Comparison of ENCODE assay signal across 2 cellular contexts in the genomic region with DNA sequence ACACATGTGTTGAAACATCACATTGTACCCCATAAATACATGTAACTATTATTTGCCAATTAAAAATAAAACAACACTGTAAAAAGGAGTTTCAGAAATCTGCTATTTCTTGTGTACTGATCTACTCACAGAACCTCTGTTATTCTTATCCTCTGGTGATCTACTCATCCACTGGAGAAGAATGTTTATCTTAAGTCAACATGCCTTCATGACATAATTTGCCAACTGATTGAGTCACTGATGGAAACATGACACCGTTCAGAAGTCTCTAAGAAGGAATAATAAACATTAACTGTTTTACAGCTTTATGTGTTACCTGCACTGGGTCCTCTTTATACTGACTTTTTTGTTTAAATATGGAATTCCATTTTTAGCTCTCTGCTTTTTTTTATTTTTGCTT.
TF ChIP-seq lines count a peak whose summit lies in the region.

No MANE protein-coding gene starts in this region.

TF ChIP-seq in HepG2, 621 proteins besides CTCF, POLR2A, EP300 and RAD21 (continued from another document and continues in another):
- TF ChIP-seq CERS6 (CRISPR knock-in tag; IDR thresholded peaks at IDR 0.05) (no peak), TEAD3 (CRISPR knock-in tag; optimal IDR thresholded peaks at IDR 0.05; ENCODE audit: borderline replicate concordance) (no peak), MZF1 (CRISPR knock-in tag; IDR thresholded peaks at IDR 0.05; ENCODE audit: borderline replicate concordance) (no peak), FOXA1 (IDR thresholded peaks at IDR 0.05) (no peak), FOXA1 (CRISPR knock-in tag; IDR thresholded peaks at IDR 0.05) (peak; percentile 34; the same call in 1 of the 2 replicates), ELF4 (CRISPR knock-in tag; IDR thresholded peaks at IDR 0.05; ENCODE audit: borderline replicate concordance) (no peak), SMYD3 (CRISPR knock-in tag; IDR thresholded peaks at IDR 0.05) (no peak), CBX1 (IDR thresholded peaks at IDR 0.05; ENCODE audit: low read depth) (no peak), RARG (CRISPR knock-in tag; IDR thresholded peaks at IDR 0.05; ENCODE audit: low read depth) (no peak), CAMTA2 (CRISPR knock-in tag; IDR thresholded peaks at IDR 0.05; ENCODE audit: borderline replicate concordance) (no peak), HDAC2 (CRISPR knock-in tag; IDR thresholded peaks at IDR 0.05) (no peak), ZMYM3 (CRISPR knock-in tag; IDR thresholded peaks at IDR 0.05) (no peak), ZNF280B (CRISPR knock-in tag; IDR thresholded peaks at IDR 0.05; ENCODE audit: borderline replicate concordance) (no peak), SUZ12 (IDR thresholded peaks at IDR 0.05; ENCODE audit: low read depth, low read length) (no peak), HMG20A (CRISPR knock-in tag; IDR thresholded peaks at IDR 0.05; ENCODE audit: borderline replicate concordance) (peak; percentile 31; the same call in 1 of the 2 replicates), NR1H2 (CRISPR knock-in tag; IDR thresholded peaks at IDR 0.05; ENCODE audit: borderline replicate concordance, low read depth) (no peak), ZNF354B (CRISPR knock-in tag; IDR thresholded peaks at IDR 0.05) (no peak), SIX4 (CRISPR knock-in tag; IDR thresholded peaks at IDR 0.05) (peak; percentile 95), ZNF749 (CRISPR knock-in tag; IDR thresholded peaks at IDR 0.05; ENCODE audit: borderline replicate concordance) (no peak)
- TF ChIP-seq, protein P1, sequence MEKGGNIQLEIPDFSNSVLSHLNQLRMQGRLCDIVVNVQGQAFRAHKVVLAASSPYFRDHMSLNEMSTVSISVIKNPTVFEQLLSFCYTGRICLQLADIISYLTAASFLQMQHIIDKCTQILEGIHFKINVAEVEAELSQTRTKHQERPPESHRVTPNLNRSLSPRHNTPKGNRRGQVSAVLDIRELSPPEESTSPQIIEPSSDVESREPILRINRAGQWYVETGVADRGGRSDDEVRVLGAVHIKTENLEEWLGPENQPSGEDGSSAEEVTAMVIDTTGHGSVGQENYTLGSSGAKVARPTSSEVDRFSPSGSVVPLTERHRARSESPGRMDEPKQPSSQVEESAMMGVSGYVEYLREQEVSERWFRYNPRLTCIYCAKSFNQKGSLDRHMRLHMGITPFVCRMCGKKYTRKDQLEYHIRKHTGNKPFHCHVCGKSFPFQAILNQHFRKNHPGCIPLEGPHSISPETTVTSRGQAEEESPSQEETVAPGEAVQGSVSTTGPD (CRISPR knock-in tag; IDR thresholded peaks at IDR 0.05), result no peak
- TF ChIP-seq, protein P2, sequence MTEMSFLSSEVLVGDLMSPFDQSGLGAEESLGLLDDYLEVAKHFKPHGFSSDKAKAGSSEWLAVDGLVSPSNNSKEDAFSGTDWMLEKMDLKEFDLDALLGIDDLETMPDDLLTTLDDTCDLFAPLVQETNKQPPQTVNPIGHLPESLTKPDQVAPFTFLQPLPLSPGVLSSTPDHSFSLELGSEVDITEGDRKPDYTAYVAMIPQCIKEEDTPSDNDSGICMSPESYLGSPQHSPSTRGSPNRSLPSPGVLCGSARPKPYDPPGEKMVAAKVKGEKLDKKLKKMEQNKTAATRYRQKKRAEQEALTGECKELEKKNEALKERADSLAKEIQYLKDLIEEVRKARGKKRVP (CRISPR knock-in tag; IDR thresholded peaks at IDR 0.05), result peak in 1 of 2 experiments; percentile 28; a peak in 1 of 4 replicates

TF ChIP-seq in endothelial cell of umbilical vein, 7 proteins besides CTCF, POLR2A, EP300 and RAD21 (continued from another document):
- TF ChIP-seq JUN (IDR thresholded peaks at IDR 0.05; ENCODE audit: borderline replicate concordance, insufficient read depth, insufficient read length, low read depth) (peak; percentile 21), POLR2AphosphoS5 (IDR thresholded peaks at IDR 0.05; ENCODE audit: insufficient read depth, low read depth, low read length) (no peak), GATA2 (IDR thresholded peaks at IDR 0.05; ENCODE audit: insufficient read depth, insufficient read length, low read depth, low read length) (peak; percentile 74)
TF ChIP-seq in endothelial cell of umbilical vein: peak in this region for 3.
